In the genomic region with DNA sequence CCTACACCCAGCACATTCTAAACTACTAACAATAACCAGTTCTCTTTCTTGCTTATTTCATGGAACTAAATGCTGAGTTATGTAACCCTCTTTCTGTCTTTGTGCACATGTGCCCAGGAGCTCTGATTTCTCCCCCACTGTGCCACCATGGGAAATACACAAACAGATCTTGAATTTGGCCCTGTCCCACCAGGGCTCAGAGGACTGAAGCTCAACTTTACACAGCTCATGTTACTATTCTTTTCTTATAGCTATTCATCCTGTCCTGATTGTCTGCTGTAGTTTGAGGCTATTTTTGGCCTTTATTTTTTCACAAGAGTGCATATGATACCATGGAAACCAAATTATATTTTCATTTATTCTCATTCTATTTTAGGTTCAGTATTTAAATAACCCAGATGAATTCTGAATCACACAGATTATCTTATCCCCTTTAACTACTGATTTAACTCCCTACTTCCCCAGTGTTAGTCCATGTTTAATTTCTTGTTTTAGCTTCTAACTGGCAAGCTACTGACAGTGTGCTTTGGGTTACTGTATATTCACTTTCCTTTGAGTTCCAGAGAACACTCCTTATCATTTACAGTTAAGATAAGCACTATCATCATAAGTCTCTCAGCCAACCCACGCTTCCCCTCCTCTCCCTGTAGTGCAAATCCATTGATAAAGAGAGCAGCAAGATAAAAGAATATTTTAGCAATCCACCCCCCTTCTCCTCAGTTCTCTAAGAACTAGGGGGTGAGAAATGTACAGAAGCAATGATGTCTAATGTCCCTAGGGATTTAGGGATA, we compare ENCODE assay signal across 9 cellular contexts.
DNase-seq lines count a peak whose midpoint lies in the region; ATAC-seq and TF ChIP-seq lines count a peak whose summit lies in the region.
"Had no signal": no experiment of that assay in that cellular context is flagged by ENCODE, and none has a peak within 500 bp of the region (broad histone marks: within the 10 kb centered on the region; RNA-seq: fewer than 3 reads in every experiment).

No MANE protein-coding gene starts in this region.

- no peaks in the 10 kb centered on the region for H3K9me3 ChIP-seq in gastrocnemius medialis

- peak; percentile 8 for DNase-seq in NCI-H748 (lab: John Stamatoyannopoulos, UW; ENCODE audit: unreplicated experiment)
- no peak for DNase-seq in NCI-H748 treated with DMSO at 0.1 percent for 48 hours (lab: John Stamatoyannopoulos, UW)
- peak; percentile 57 for DNase-seq in fibroblast of pulmonary artery (ENCODE audit: low read depth)
- peak in 1 of 2 donors; percentile 29 for DNase-seq in gastrocnemius medialis
- no peak for DNase-seq in SHP77 treated with DMSO at 0.1 percent for 48 hours (lab: John Stamatoyannopoulos, UW)
- DNase-seq in RPMI8226, result no peak
- DNase-seq: stimulated activated CD4-positive, alpha-beta T cell treated with anti-CD3 and anti-CD28 coated beads, Interleukin-2, amount 100 ng/mL, for 24 hours had no signal

- H3K4me1 ChIP-seq in gastrocnemius medialis, result peaks cover 17 to 33% of the 10 kb centered on the region in 2 donors

- H3K27me3 ChIP-seq in gastrocnemius medialis, result no peaks in the 10 kb centered on the region

- in situ Hi-C loops in gastrocnemius medialis (cut with MboI; ENCODE audit: low sequenced_read_pairs in 4 of 4), result no loop called here

- H3K27ac ChIP-seq in gastrocnemius medialis, result peak overlapping the region; percentile 33 to 74 (median 39)

- no peak for TF ChIP-seq POLR2A in gastrocnemius medialis (IDR thresholded peaks at IDR 0.05)

- no peak for TF ChIP-seq CTCF in fibroblast of pulmonary artery (IDR thresholded peaks at IDR 0.05; ENCODE audit: low read length, missing control alignments)
- no peak for TF ChIP-seq CTCF in gastrocnemius medialis (IDR thresholded peaks at IDR 0.05 in 4 of 5, conservative IDR thresholded peaks at IDR 0.05 in 1 of 5)

- intact Hi-C loops in gastrocnemius medialis (cut with DNase I; ENCODE audit: low total_unique reads), result loop anchor here (10.0 kb wide), 1 partner anchor 56 kb away; no protein-coding TSS in a partner anchor

- ATAC-seq in SK-N-SH treated with all-trans-retinoic acid at 6 μM for 48 hours, result peak; percentile 61
- peak; percentile 77 to 81 for ATAC-seq in gastrocnemius medialis
- no peak for ATAC-seq in GM21528 (IDR thresholded peaks at IDR 0.05; ENCODE audit: low FRiP score, unreplicated experiment)

- H3K4me3 ChIP-seq in fibroblast of pulmonary artery (replicated peaks; ENCODE audit: low read depth, low read length), result no peak overlapping the region
- H3K4me3 ChIP-seq in gastrocnemius medialis, result no peak overlapping the region

- H3K36me3 ChIP-seq in gastrocnemius medialis, result no peaks in the 10 kb centered on the region

TF ChIP-seq in SK-N-SH treated with all-trans-retinoic acid at 6 μM for 48 hours, 23 proteins besides CTCF, POLR2A, EP300 and RAD21:
- TF ChIP-seq ZNF565 (CRISPR knock-in tag; conservative IDR thresholded peaks at IDR 0.05; ENCODE audit: low read depth), result no peak
- TF ChIP-seq TOX (CRISPR knock-in tag; IDR thresholded peaks at IDR 0.05; ENCODE audit: borderline replicate concordance), result no peak
- TF ChIP-seq, protein P1, sequence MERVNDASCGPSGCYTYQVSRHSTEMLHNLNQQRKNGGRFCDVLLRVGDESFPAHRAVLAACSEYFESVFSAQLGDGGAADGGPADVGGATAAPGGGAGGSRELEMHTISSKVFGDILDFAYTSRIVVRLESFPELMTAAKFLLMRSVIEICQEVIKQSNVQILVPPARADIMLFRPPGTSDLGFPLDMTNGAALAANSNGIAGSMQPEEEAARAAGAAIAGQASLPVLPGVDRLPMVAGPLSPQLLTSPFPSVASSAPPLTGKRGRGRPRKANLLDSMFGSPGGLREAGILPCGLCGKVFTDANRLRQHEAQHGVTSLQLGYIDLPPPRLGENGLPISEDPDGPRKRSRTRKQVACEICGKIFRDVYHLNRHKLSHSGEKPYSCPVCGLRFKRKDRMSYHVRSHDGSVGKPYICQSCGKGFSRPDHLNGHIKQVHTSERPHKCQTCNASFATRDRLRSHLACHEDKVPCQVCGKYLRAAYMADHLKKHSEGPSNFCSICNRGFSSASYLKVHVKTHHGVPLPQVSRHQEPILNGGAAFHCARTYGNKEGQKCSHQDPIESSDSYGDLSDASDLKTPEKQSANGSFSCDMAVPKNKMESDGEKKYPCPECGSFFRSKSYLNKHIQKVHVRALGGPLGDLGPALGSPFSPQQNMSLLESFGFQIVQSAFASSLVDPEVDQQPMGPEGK (CRISPR knock-in tag; IDR thresholded peaks at IDR 0.05; ENCODE audit: borderline replicate concordance), result no peak
- TF ChIP-seq PPARA (CRISPR knock-in tag; IDR thresholded peaks at IDR 0.05; ENCODE audit: borderline replicate concordance), result no peak
- no peak for TF ChIP-seq ZNF8 (CRISPR knock-in tag; IDR thresholded peaks at IDR 0.05)
- TF ChIP-seq RARB (CRISPR knock-in tag; IDR thresholded peaks at IDR 0.05), result no peak
- TF ChIP-seq, protein P2, sequence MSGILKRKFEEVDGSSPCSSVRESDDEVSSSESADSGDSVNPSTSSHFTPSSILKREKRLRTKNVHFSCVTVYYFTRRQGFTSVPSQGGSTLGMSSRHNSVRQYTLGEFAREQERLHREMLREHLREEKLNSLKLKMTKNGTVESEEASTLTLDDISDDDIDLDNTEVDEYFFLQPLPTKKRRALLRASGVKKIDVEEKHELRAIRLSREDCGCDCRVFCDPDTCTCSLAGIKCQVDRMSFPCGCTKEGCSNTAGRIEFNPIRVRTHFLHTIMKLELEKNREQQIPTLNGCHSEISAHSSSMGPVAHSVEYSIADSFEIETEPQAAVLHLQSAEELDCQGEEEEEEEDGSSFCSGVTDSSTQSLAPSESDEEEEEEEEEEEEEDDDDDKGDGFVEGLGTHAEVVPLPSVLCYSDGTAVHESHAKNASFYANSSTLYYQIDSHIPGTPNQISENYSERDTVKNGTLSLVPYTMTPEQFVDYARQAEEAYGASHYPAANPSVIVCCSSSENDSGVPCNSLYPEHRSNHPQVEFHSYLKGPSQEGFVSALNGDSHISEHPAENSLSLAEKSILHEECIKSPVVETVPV (CRISPR knock-in tag; IDR thresholded peaks at IDR 0.05), result no peak
- TF ChIP-seq, protein P3, sequence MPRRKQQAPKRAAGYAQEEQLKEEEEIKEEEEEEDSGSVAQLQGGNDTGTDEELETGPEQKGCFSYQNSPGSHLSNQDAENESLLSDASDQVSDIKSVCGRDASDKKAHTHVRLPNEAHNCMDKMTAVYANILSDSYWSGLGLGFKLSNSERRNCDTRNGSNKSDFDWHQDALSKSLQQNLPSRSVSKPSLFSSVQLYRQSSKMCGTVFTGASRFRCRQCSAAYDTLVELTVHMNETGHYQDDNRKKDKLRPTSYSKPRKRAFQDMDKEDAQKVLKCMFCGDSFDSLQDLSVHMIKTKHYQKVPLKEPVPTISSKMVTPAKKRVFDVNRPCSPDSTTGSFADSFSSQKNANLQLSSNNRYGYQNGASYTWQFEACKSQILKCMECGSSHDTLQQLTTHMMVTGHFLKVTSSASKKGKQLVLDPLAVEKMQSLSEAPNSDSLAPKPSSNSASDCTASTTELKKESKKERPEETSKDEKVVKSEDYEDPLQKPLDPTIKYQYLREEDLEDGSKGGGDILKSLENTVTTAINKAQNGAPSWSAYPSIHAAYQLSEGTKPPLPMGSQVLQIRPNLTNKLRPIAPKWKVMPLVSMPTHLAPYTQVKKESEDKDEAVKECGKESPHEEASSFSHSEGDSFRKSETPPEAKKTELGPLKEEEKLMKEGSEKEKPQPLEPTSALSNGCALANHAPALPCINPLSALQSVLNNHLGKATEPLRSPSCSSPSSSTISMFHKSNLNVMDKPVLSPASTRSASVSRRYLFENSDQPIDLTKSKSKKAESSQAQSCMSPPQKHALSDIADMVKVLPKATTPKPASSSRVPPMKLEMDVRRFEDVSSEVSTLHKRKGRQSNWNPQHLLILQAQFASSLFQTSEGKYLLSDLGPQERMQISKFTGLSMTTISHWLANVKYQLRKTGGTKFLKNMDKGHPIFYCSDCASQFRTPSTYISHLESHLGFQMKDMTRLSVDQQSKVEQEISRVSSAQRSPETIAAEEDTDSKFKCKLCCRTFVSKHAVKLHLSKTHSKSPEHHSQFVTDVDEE (CRISPR knock-in tag; IDR thresholded peaks at IDR 0.05), result no peak
- no peak for TF ChIP-seq BACH2 (CRISPR knock-in tag; IDR thresholded peaks at IDR 0.05; ENCODE audit: borderline replicate concordance)
- no peak for TF ChIP-seq ZC3H10 (CRISPR knock-in tag; IDR thresholded peaks at IDR 0.05)
- no peak for TF ChIP-seq ZFP30 (CRISPR knock-in tag; IDR thresholded peaks at IDR 0.05)
- no peak for TF ChIP-seq GLIS3 (CRISPR knock-in tag; IDR thresholded peaks at IDR 0.05)

Comparison
In these comparisons a context has a peak if more than half of its experiments do, and no peak if none do; other contexts are left out.
1. DNase-seq: peak in NCI-H748 (single experiment) and fibroblast of pulmonary artery (single experiment); none in NCI-H748 treated with DMSO at 0.1 percent for 48 hours (single experiment), SHP77 treated with DMSO at 0.1 percent for 48 hours (single experiment) and RPMI8226 (single experiment).